In the genomic region with DNA sequence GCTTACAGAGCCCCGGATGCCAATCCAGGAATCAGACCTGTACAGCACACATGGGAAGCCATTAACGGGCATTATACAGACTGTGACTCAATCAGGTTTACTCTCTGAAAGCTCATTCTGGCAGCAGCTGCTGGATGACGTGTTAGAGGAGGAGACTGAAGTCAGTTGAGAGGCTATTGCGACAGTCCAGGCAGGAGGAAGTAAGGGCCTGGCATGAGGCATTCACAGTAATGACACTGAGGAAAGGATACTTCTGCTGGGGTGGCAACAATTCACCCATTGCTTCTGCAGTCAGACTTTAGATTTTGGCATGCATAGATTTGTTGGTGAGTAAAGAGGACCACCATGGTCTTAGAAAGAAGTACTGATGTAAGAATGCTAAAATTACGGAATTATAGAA, we compare ENCODE assay signal across 9 cellular contexts.
DNase-seq lines count a peak whose midpoint lies in the region; ATAC-seq and TF ChIP-seq lines count a peak whose summit lies in the region.
"Had no signal": no experiment of that assay in that cellular context is flagged by ENCODE, and none has a peak within 500 bp of the region (broad histone marks: within the 10 kb centered on the region; RNA-seq: fewer than 3 reads in every experiment).

No MANE protein-coding gene starts in this region.

- no peak overlapping the region for H3K27ac ChIP-seq in right lobe of liver

- H3K27me3 ChIP-seq in right lobe of liver = no peaks in the 10 kb centered on the region

- no peak overlapping the region for H3K4me3 Mint-ChIP-seq in activated CD4-positive, alpha-beta T cell treated with anti-CD3 and anti-CD28 coated beads, Interleukin-2, amount 10 ng/mL, durations not matched to agents 7 days and 5 days
- no peak overlapping the region for H3K4me3 Mint-ChIP-seq in activated CD4-positive, alpha-beta T cell treated with anti-CD3 and anti-CD28 coated beads, Interleukin-2, amount 10 ng/mL, durations not matched to agents 24 days and 14 days
- H3K4me3 Mint-ChIP-seq: immature natural killer cell had no signal

- no peaks in the 10 kb centered on the region for H3K36me3 Mint-ChIP-seq in activated CD4-positive, alpha-beta T cell treated with anti-CD3 and anti-CD28 coated beads, Interleukin-2, amount 10 ng/mL, durations not matched to agents 7 days and 5 days (ENCODE audit: low read depth)
- H3K36me3 Mint-ChIP-seq in activated CD4-positive, alpha-beta T cell treated with anti-CD3 and anti-CD28 coated beads, Interleukin-2, amount 10 ng/mL, durations not matched to agents 24 days and 14 days (ENCODE audit: low read depth) = no peaks in the 10 kb centered on the region
- H3K36me3 Mint-ChIP-seq: immature natural killer cell had no signal

- H3K9me3 Mint-ChIP-seq in activated CD4-positive, alpha-beta T cell treated with anti-CD3 and anti-CD28 coated beads, Interleukin-2, amount 10 ng/mL, durations not matched to agents 7 days and 5 days = no peaks in the 10 kb centered on the region
- H3K9me3 Mint-ChIP-seq in activated CD4-positive, alpha-beta T cell treated with anti-CD3 and anti-CD28 coated beads, Interleukin-2, amount 10 ng/mL, durations not matched to agents 24 days and 14 days = no peaks in the 10 kb centered on the region
- H3K9me3 Mint-ChIP-seq: immature natural killer cell had no signal

- no peaks in the 10 kb centered on the region for H3K4me1 Mint-ChIP-seq in activated CD4-positive, alpha-beta T cell treated with anti-CD3 and anti-CD28 coated beads, Interleukin-2, amount 10 ng/mL, durations not matched to agents 7 days and 5 days
- H3K4me1 Mint-ChIP-seq in activated CD4-positive, alpha-beta T cell treated with anti-CD3 and anti-CD28 coated beads, Interleukin-2, amount 10 ng/mL, durations not matched to agents 24 days and 14 days = no peaks in the 10 kb centered on the region
- H3K4me1 Mint-ChIP-seq: immature natural killer cell had no signal

- TF ChIP-seq POLR2A in right lobe of liver (IDR thresholded peaks at IDR 0.05) = no peak

- no peaks in the 10 kb centered on the region for H3K36me3 ChIP-seq in right lobe of liver

- peak in 3 of 4 donors; percentile 31 to 77 (median 52) for ATAC-seq in right lobe of liver
- ATAC-seq in HG02870 (IDR thresholded peaks at IDR 0.05; ENCODE audit: unreplicated experiment) = no peak

- WGBS in right lobe of liver (ENCODE audit: insufficient coverage, low coverage, low lambda C conversion rate, missing lambda C conversion rate) = 63% methylated on average over 5 of the region's 5 CpGs

- DNase-seq in CD1c-positive myeloid dendritic cell (ENCODE audit: extremely low spot score) (peak; percentile 80), NCI-H1092 (lab: John Stamatoyannopoulos, UW) (peak; percentile 11), amniotic epithelial cell (ENCODE audit: low read depth) (peak; percentile 80), right lobe of liver (peak in 1 of 3 donors; percentile 27), SK-N-DZ (ENCODE audit: low spot score) (no peak)
- no peak for DNase-seq in activated CD4-positive, alpha-beta T cell treated with anti-CD3 and anti-CD28 coated beads, Interleukin-2, amount 10 ng/mL, durations not matched to agents 7 days and 5 days
- no peak for DNase-seq in activated CD4-positive, alpha-beta T cell treated with anti-CD3 and anti-CD28 coated beads, Interleukin-2, amount 10 ng/mL, durations not matched to agents 24 days and 14 days
- DNase-seq: immature natural killer cell had no signal

- TF ChIP-seq CTCF in right lobe of liver (IDR thresholded peaks at IDR 0.05) = no peak

- no peak overlapping the region for H3K4me3 ChIP-seq in right lobe of liver

- H3K27ac Mint-ChIP-seq in activated CD4-positive, alpha-beta T cell treated with anti-CD3 and anti-CD28 coated beads, Interleukin-2, amount 10 ng/mL, durations not matched to agents 7 days and 5 days = no peak overlapping the region
- no peak overlapping the region for H3K27ac Mint-ChIP-seq in activated CD4-positive, alpha-beta T cell treated with anti-CD3 and anti-CD28 coated beads, Interleukin-2, amount 10 ng/mL, durations not matched to agents 24 days and 14 days
- H3K27ac Mint-ChIP-seq: immature natural killer cell had no signal

- no peaks in the 10 kb centered on the region for H3K9me3 ChIP-seq in right lobe of liver

- intact Hi-C loops in right lobe of liver (cut with DNase I) = no loop called here
- intact Hi-C loops in activated CD4-positive, alpha-beta T cell treated with anti-CD3 and anti-CD28 coated beads, Interleukin-2, amount 10 ng/mL, durations not matched to agents 24 days and 14 days (cut with micrococcal nuclease) = no loop called here

- H3K27me3 Mint-ChIP-seq in activated CD4-positive, alpha-beta T cell treated with anti-CD3 and anti-CD28 coated beads, Interleukin-2, amount 10 ng/mL, durations not matched to agents 7 days and 5 days = peaks cover 4% of the 10 kb centered on the region
- peaks cover 3% of the 10 kb centered on the region for H3K27me3 Mint-ChIP-seq in activated CD4-positive, alpha-beta T cell treated with anti-CD3 and anti-CD28 coated beads, Interleukin-2, amount 10 ng/mL, durations not matched to agents 24 days and 14 days

- POLR2A ChIA-PET in activated CD4-positive, alpha-beta T cell treated with anti-CD3 and anti-CD28 coated beads, Interleukin-2, amount 10 ng/mL, durations not matched to agents 7 days and 5 days (lab: Charles Lee) = no interaction called here

- CTCF ChIA-PET in activated CD4-positive, alpha-beta T cell treated with anti-CD3 and anti-CD28 coated beads, Interleukin-2, amount 10 ng/mL, durations not matched to agents 7 days and 5 days (lab: Charles Lee) = no interaction called here

- H3K4me1 ChIP-seq in right lobe of liver = no peaks in the 10 kb centered on the region

Comparison
In these comparisons a context has a peak if more than half of its experiments do, and no peak if none do; other contexts are left out.
1. DNase-seq: peak in CD1c-positive myeloid dendritic cell (single experiment), NCI-H1092 (single experiment) and amniotic epithelial cell (single experiment); none in activated CD4-positive, alpha-beta T cell treated with anti-CD3 and anti-CD28 coated beads, Interleukin-2, amount 10 ng/mL, durations not matched to agents 7 days and 5 days (single experiment), activated CD4-positive, alpha-beta T cell treated with anti-CD3 and anti-CD28 coated beads, Interleukin-2, amount 10 ng/mL, durations not matched to agents 24 days and 14 days (single experiment) and SK-N-DZ (single experiment).